8 cellular contexts compared by ENCODE assay signal in the genomic region with DNA sequence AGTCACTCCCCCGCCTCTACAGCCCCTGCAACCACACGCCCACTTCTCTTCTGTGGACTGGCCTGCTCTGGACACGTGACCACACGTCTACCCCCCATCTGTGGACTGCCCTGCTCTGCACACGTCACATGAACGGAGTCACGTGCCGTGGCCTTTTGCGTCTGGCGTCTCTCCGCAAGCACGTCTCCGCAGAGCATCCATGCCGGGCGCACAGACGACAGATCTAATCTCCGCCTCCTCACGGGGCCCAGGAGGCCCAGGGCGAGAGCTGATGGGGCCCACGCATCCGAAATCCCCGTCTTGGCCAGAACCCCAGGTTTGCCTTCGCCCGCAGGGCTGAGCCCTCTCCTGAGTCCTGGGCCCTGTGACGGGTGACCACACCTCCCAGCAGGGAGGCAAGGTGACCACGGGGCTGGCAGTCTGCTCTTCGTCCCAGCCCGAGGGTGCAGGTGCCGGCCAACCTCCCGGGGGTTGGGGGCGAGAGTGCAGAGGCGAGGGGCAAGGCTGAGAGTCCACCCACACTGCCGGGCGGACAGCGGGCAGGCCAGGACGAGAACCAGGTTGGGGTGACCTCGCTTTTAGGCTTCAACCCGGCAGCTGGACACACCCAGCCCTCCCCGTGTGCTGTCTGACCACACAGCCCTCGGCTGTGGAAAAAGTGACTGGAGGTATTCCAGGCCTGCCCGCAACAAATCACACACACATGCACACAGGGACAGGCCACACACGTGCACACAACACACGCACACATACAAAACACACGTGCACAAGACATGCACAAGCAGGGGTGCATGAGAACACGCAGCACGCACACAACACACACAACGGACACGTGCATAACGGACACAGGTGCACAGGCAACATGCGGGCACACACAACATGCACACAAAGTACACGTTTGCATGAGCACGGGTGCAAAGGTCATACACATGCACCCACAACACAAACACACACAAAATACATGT. TPM values are rescaled to one million over a fixed set of nuclear protein-coding genes. Genes with fewer than 3 reads are reported as not detected.
DNase-seq lines count a peak whose midpoint lies in the region; ATAC-seq and TF ChIP-seq lines count a peak whose summit lies in the region.

No MANE protein-coding gene starts in this region.

- H3K9me3 ChIP-seq in HCT116 (ENCODE audit: control insufficient read depth in 1 of 2, insufficient read depth in 1 of 2, low read depth in 1 of 2, low read length in 2 of 2) (no peaks in the 10 kb centered on the region), subcutaneous abdominal adipose tissue (ENCODE audit: control insufficient read depth in 5 of 5, low read length in 5 of 5) (no peaks in the 10 kb centered on the region)

- H3K27me3 Mint-ChIP-seq in activated T-helper 2 cell treated with anti-CD3 and anti-CD28 coated beads, Interferon-gamma antibody, Interleukin-2, Interleukin-4, amounts not matched to agents 10 μg/mL and 5 μg/mL and 100 μg/mL, durations not matched to agents 14 hours and 24 hours and 36 hours (ENCODE audit: low read depth) = no peaks in the 10 kb centered on the region

- no peak for TF ChIP-seq CTCF in HCT116 (IDR thresholded peaks at IDR 0.05 in 2 of 3, conservative IDR thresholded peaks at IDR 0.05 in 1 of 3; ENCODE audit: borderline replicate concordance in 1 of 3, insufficient read depth in 1 of 3, low read depth in 2 of 3, low read length in 2 of 3)

- H3K4me2 ChIP-seq in HCT116 (ENCODE audit: low read length) = peak overlapping the region; percentile 50

- no peaks in the 10 kb centered on the region for H3K27me3 ChIP-seq in HCT116 (ENCODE audit: insufficient read depth, low read length)
- no peaks in the 10 kb centered on the region for H3K27me3 ChIP-seq in subcutaneous abdominal adipose tissue (ENCODE audit: control insufficient read depth in 5 of 5, insufficient read depth in 4 of 5, low read length in 5 of 5)

- peaks cover 20% of the 10 kb centered on the region for H3K4me1 Mint-ChIP-seq in activated T-helper 2 cell treated with anti-CD3 and anti-CD28 coated beads, Interferon-gamma antibody, Interleukin-2, Interleukin-4, amounts not matched to agents 10 μg/mL and 5 μg/mL and 100 μg/mL, durations not matched to agents 14 hours and 24 hours and 36 hours (ENCODE audit: low read depth)

- ATAC-seq in HCT116 (no peak), GM21825 (IDR thresholded peaks at IDR 0.05; ENCODE audit: unreplicated experiment) (no peak)

- TF ChIP-seq POLR2A in HCT116 (IDR thresholded peaks at IDR 0.05; ENCODE audit: borderline replicate concordance, extremely low read depth, insufficient read depth, insufficient read length) = no peak

- H3K36me3 Mint-ChIP-seq in activated T-helper 2 cell treated with anti-CD3 and anti-CD28 coated beads, Interferon-gamma antibody, Interleukin-2, Interleukin-4, amounts not matched to agents 10 μg/mL and 5 μg/mL and 100 μg/mL, durations not matched to agents 14 hours and 24 hours and 36 hours (ENCODE audit: low read depth) = peaks cover 4% of the 10 kb centered on the region

- TF ChIP-seq RAD21 in HCT116 (IDR thresholded peaks at IDR 0.05; ENCODE audit: low read depth) = no peak

- H3K9ac ChIP-seq in HCT116 (ENCODE audit: low read length) (peak overlapping the region; percentile 40; the same call in 1 of the 2 replicates), subcutaneous abdominal adipose tissue (ENCODE audit: low read length in 5 of 5) (peak overlapping the region in 3 of 5 donors; percentile 66 to 83 (median 72))

- DNase-seq in HCT116 (ENCODE audit: low read depth, low spot score) (no peak), inferior parietal cortex (ENCODE audit: extremely low spot score) (peak; percentile 61), NCI-H1048 (lab: John Stamatoyannopoulos, UW) (no peak), hypothalamus (lab: John Stamatoyannopoulos, UW) (no peak), activated gamma-delta T cell (lab: John Stamatoyannopoulos, UW) (no peak)
- no peak for DNase-seq in activated T-helper 2 cell treated with anti-CD3 and anti-CD28 coated beads, Interferon-gamma antibody, Interleukin-2, Interleukin-4, amounts not matched to agents 10 μg/mL and 5 μg/mL and 100 μg/mL, durations not matched to agents 14 hours and 24 hours and 36 hours (ENCODE audit: low spot score)

- H3K9me3 Mint-ChIP-seq in activated T-helper 2 cell treated with anti-CD3 and anti-CD28 coated beads, Interferon-gamma antibody, Interleukin-2, Interleukin-4, amounts not matched to agents 10 μg/mL and 5 μg/mL and 100 μg/mL, durations not matched to agents 14 hours and 24 hours and 36 hours = no peaks in the 10 kb centered on the region

- peaks cover 87% of the 10 kb centered on the region for H3K79me2 ChIP-seq in HCT116 (ENCODE audit: insufficient read depth, low read length)

- POLR2A ChIA-PET in HCT116 (lab: Charles Lee) = no interaction called here

- H3K36me3 ChIP-seq in HCT116 (ENCODE audit: control insufficient read depth in 1 of 2, insufficient read depth in 2 of 2, low read length in 2 of 2) = peaks cover 3 to 17% of the 10 kb centered on the region in 2 experiments; a peak in 2 of 4 replicates
- H3K36me3 ChIP-seq in subcutaneous abdominal adipose tissue (ENCODE audit: control insufficient read depth in 5 of 5, insufficient read depth in 5 of 5, low read length in 5 of 5) = peaks cover 0 to 21% (median 9%) of the 10 kb centered on the region in 5 donors

- CTCF ChIA-PET in HCT116 (lab: Charles Lee) = no interaction called here

- peak overlapping the region; percentile 49 for H3K4me3 Mint-ChIP-seq in activated T-helper 2 cell treated with anti-CD3 and anti-CD28 coated beads, Interferon-gamma antibody, Interleukin-2, Interleukin-4, amounts not matched to agents 10 μg/mL and 5 μg/mL and 100 μg/mL, durations not matched to agents 14 hours and 24 hours and 36 hours (ENCODE audit: low read depth)

- H3K9me2 ChIP-seq in HCT116 (ENCODE audit: insufficient read depth) = no peaks in the 10 kb centered on the region

- no TSS peak for BruUV-seq in HCT116 (replicated peaks; lab: Mats Ljungman, UMichigan)

- H3K27ac Mint-ChIP-seq in activated T-helper 2 cell treated with anti-CD3 and anti-CD28 coated beads, Interferon-gamma antibody, Interleukin-2, Interleukin-4, amounts not matched to agents 10 μg/mL and 5 μg/mL and 100 μg/mL, durations not matched to agents 14 hours and 24 hours and 36 hours = no peak overlapping the region

- H3K27ac ChIP-seq in HCT116 (ENCODE audit: low read depth, low read length) (peak overlapping the region; percentile 60; the same call in 1 of the 2 replicates), subcutaneous abdominal adipose tissue (ENCODE audit: low read depth, low read length) (peak overlapping the region; percentile 97)

- intact Hi-C loops in HCT116 (cut with micrococcal nuclease) = no loop called here
- intact Hi-C loops in activated T-helper 2 cell treated with anti-CD3 and anti-CD28 coated beads, Interferon-gamma antibody, Interleukin-2, Interleukin-4, amounts not matched to agents 10 μg/mL and 5 μg/mL and 100 μg/mL, durations not matched to agents 14 hours and 24 hours and 36 hours (cut with micrococcal nuclease) = loop anchor here (5.0 kb wide), 1 partner anchor 38 kb away; no protein-coding TSS in a partner anchor

- RAD21 ChIA-PET in HCT116 (lab: Charles Lee; ENCODE audit: low non-redundant PET in 1 of 2, low total read pairs in 2 of 2, uncharacterized antibody in 2 of 2, unreplicated experiment in 2 of 2) = no interaction called here

- no peak overlapping the region for H2AFZ ChIP-seq in HCT116 (ENCODE audit: low read depth, low read length, poor library complexity, severe bottlenecking)

- H3K4me1 ChIP-seq in HCT116 (ENCODE audit: control insufficient read depth in 1 of 2, insufficient read depth in 2 of 2, low read length in 2 of 2) = peaks cover 33 to 59% of the 10 kb centered on the region in 2 experiments
- peaks cover 3 to 85% (median 67%) of the 10 kb centered on the region in 5 donors for H3K4me1 ChIP-seq in subcutaneous abdominal adipose tissue (ENCODE audit: control insufficient read depth in 5 of 5, insufficient read depth in 5 of 5, low read length in 5 of 5)

- H3K4me3 ChIP-seq in HCT116 (replicated peaks in 1 of 2; ENCODE audit: low read depth in 1 of 2, low read length in 2 of 2) = no peak overlapping the region
- H3K4me3 ChIP-seq in subcutaneous abdominal adipose tissue (ENCODE audit: low read depth in 1 of 5, low read length in 5 of 5) = peak overlapping the region in 4 of 5 donors; percentile 22 to 50 (median 25)

- no peaks in the 10 kb centered on the region for H4K20me1 ChIP-seq in HCT116 (ENCODE audit: insufficient read depth)

TF ChIP-seq in HCT116, 20 proteins besides CTCF, POLR2A, EP300 and RAD21 (continues in another document):
- TF ChIP-seq CBX3 (IDR thresholded peaks at IDR 0.05; ENCODE audit: low read depth) = no peak
- no peak for TF ChIP-seq EZH2phosphoT487 (IDR thresholded peaks at IDR 0.05; ENCODE audit: borderline replicate concordance)
- TF ChIP-seq FOSL1 (IDR thresholded peaks at IDR 0.05; ENCODE audit: low read depth) = no peak
- TF ChIP-seq ELF1 (IDR thresholded peaks at IDR 0.05; ENCODE audit: borderline replicate concordance, low read depth) = no peak
- TF ChIP-seq CEBPB (IDR thresholded peaks at IDR 0.05; ENCODE audit: low read depth) = no peak
- TF ChIP-seq, protein P1, sequence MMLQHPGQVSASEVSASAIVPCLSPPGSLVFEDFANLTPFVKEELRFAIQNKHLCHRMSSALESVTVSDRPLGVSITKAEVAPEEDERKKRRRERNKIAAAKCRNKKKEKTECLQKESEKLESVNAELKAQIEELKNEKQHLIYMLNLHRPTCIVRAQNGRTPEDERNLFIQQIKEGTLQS (IDR thresholded peaks at IDR 0.05) = no peak
- no peak for TF ChIP-seq ZNF274 (IDR thresholded peaks at IDR 0.05; ENCODE audit: low read depth, low read length)
- no peak for TF ChIP-seq SIN3A (IDR thresholded peaks at IDR 0.05; ENCODE audit: low read depth)
- TF ChIP-seq POLR2AphosphoS5 (IDR thresholded peaks at IDR 0.05; ENCODE audit: low read depth, low read length) = no peak
- TF ChIP-seq EZH2 (IDR thresholded peaks at IDR 0.05) = no peak
- no peak for TF ChIP-seq ZFX (IDR thresholded peaks at IDR 0.05)
- no peak for TF ChIP-seq YY1 (IDR thresholded peaks at IDR 0.05; ENCODE audit: extremely low read depth, insufficient replicate concordance, low read depth, low read length)

RNA-seq across cellular contexts. Expression of gene SBNO2, which starts 3.9 kb away (rescaled TPM):
- 66.4 TPM for total RNA-seq in HCT116 (2021; ENCODE audit: unreplicated experiment)
- polyA plus RNA-seq in HCT116 (2012) = 35.8 and 46.2 TPM in 2 replicates
- total RNA-seq in activated T-helper 2 cell treated with anti-CD3 and anti-CD28 coated beads, Interferon-gamma antibody, Interleukin-2, Interleukin-4, amounts not matched to agents 10 μg/mL and 5 μg/mL and 100 μg/mL, durations not matched to agents 14 hours and 24 hours and 36 hours = 82.8 and 87.0 TPM in 2 replicates

RNA-seq across cellular contexts. Expression of gene STK11, which starts 35.4 kb away (rescaled TPM):
- total RNA-seq in HCT116 (2021; ENCODE audit: unreplicated experiment) = 86.9 TPM
- polyA plus RNA-seq in HCT116 (2012) = 67.3 and 71.4 TPM in 2 replicates
- 65.7 and 71.1 TPM in 2 replicates for total RNA-seq in activated T-helper 2 cell treated with anti-CD3 and anti-CD28 coated beads, Interferon-gamma antibody, Interleukin-2, Interleukin-4, amounts not matched to agents 10 μg/mL and 5 μg/mL and 100 μg/mL, durations not matched to agents 14 hours and 24 hours and 36 hours

Comparison
In these comparisons a context has a peak if more than half of its experiments do, and no peak if none do; other contexts are left out.
1. H3K4me3 ChIP-seq: peak in subcutaneous abdominal adipose tissue (4 of 5); none in HCT116 (0 of 2).